In the genomic region with DNA sequence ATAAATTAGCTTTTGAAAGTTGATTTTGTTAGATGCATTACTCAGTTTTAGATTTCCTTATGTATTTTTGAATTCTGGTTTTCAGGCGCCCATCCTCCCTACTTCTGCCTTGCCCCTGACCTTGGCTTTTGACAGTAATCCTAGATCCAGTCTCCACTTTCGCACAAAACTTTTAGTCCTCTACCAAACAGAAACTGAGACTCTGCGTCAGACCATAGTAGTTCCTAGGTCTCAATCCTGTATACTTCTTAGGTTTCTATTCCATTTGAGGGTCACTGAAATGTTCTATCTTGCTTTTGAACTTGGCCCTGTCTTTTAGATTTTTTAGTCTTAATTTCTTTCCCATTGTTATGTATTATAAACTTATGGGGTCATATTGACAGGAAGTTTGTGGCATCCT, we compare ENCODE assay signal across 3 cellular contexts.
"Had no signal": no experiment of that assay in that cellular context is flagged by ENCODE, and none has a peak within 500 bp of the region (broad histone marks: within the 10 kb centered on the region; RNA-seq: fewer than 3 reads in every experiment).

No MANE protein-coding gene starts in this region.

- ATAC-seq: GM12878 had no signal

- H3K4me3 ChIP-seq: GM12878 had no signal

- DNase-seq: GDM1, GF-D8 had no signal
